In genomic region chr22:48973694-48974041, GRCh38 we compare ENCODE assay signal across 18 cellular contexts.
A peak's percentile ranks its signal among the peaks of the same experiment; 100 is the strongest.
DNase-seq lines count a peak whose midpoint lies in the region; ATAC-seq and TF ChIP-seq lines count a peak whose summit lies in the region.
"Had no signal": no experiment of that assay in that cellular context is flagged by ENCODE, and none has a peak within 500 bp of the region (broad histone marks: within the 10 kb centered on the region; RNA-seq: fewer than 3 reads in every experiment).

No MANE protein-coding gene starts in this region.

- peaks cover 3% of the 10 kb centered on the region for H3K27me3 Mint-ChIP-seq in activated CD4-positive, alpha-beta memory T cell treated with anti-CD3 and anti-CD28 coated beads, Interleukin-2, amount 10 ng/mL, durations not matched to agents 7 days and 5 days
- peaks cover 15% of the 10 kb centered on the region for H3K27me3 Mint-ChIP-seq in activated CD4-positive, alpha-beta memory T cell treated with anti-CD3 and anti-CD28 coated beads for 36 hours
- no peaks in the 10 kb centered on the region for H3K27me3 Mint-ChIP-seq in neural progenitor cell (ENCODE audit: insufficient read depth, low read depth)
- peaks cover 21% of the 10 kb centered on the region for H3K27me3 Mint-ChIP-seq in type B pancreatic cell

- no peaks in the 10 kb centered on the region for H3K36me3 ChIP-seq in neural progenitor cell
- H3K36me3 ChIP-seq: BLaER1 had no signal

- H3K27ac Mint-ChIP-seq in activated CD4-positive, alpha-beta memory T cell treated with anti-CD3 and anti-CD28 coated beads, Interleukin-2, amount 10 ng/mL, durations not matched to agents 7 days and 5 days: no peak overlapping the region
- no peak overlapping the region for H3K27ac Mint-ChIP-seq in activated CD4-positive, alpha-beta memory T cell treated with anti-CD3 and anti-CD28 coated beads for 36 hours
- H3K27ac Mint-ChIP-seq in neural progenitor cell (peak overlapping the region; percentile 87), type B pancreatic cell (no peak overlapping the region)
- H3K27ac Mint-ChIP-seq: CD4-positive, alpha-beta memory T cell; GM23338 had no signal

- POLR2A ChIA-PET in activated CD4-positive, alpha-beta memory T cell treated with anti-CD3 and anti-CD28 coated beads, Interleukin-2, amount 10 ng/mL, durations not matched to agents 7 days and 5 days (lab: Charles Lee): no interaction called here
- POLR2A ChIA-PET in activated CD4-positive, alpha-beta memory T cell treated with anti-CD3 and anti-CD28 coated beads for 36 hours (lab: Charles Lee): no interaction called here

- no peaks in the 10 kb centered on the region for H3F3A ChIP-seq in neural progenitor cell (ENCODE audit: low read depth)

- peak; percentile 8 for DNase-seq in activated CD4-positive, alpha-beta memory T cell treated with anti-CD3 and anti-CD28 coated beads, Interleukin-2, amount 10 ng/mL, durations not matched to agents 7 days and 5 days
- no peak for DNase-seq in activated CD4-positive, alpha-beta memory T cell treated with anti-CD3 and anti-CD28 coated beads for 36 hours
- DNase-seq in left lobe of liver (ENCODE audit: low spot score): peak; percentile 22
- DNase-seq in neural progenitor cell (ENCODE audit: low spot score): no peak
- peak; percentile 42 for DNase-seq in type B pancreatic cell (ENCODE audit: extremely low spot score, unreplicated experiment)
- no peak for DNase-seq in GM19238 (ENCODE audit: insufficient read length, low spot score)
- no peak for DNase-seq in NCI-H748 (lab: John Stamatoyannopoulos, UW; ENCODE audit: unreplicated experiment)
- DNase-seq in activated T-cell treated with anti-CD3 and anti-CD28 coated beads for 4 hours: no peak
- DNase-seq: 8988T; CD4-positive, alpha-beta memory T cell; DMS153; DMS79; GDM1; H7 had no signal

- H3K9me3 Mint-ChIP-seq in activated CD4-positive, alpha-beta memory T cell treated with anti-CD3 and anti-CD28 coated beads, Interleukin-2, amount 10 ng/mL, durations not matched to agents 7 days and 5 days: no peaks in the 10 kb centered on the region
- no peaks in the 10 kb centered on the region for H3K9me3 Mint-ChIP-seq in activated CD4-positive, alpha-beta memory T cell treated with anti-CD3 and anti-CD28 coated beads for 36 hours
- H3K9me3 Mint-ChIP-seq in neural progenitor cell (no peaks in the 10 kb centered on the region), type B pancreatic cell (no peaks in the 10 kb centered on the region)
- H3K9me3 Mint-ChIP-seq: CD14-positive monocyte; CD4-positive, alpha-beta memory T cell had no signal

- TF ChIP-seq CTCF in neural progenitor cell (IDR thresholded peaks at IDR 0.05) (no peak), type B pancreatic cell (conservative IDR thresholded peaks at IDR 0.05) (no peak)

- H3K4me3 Mint-ChIP-seq in activated CD4-positive, alpha-beta memory T cell treated with anti-CD3 and anti-CD28 coated beads, Interleukin-2, amount 10 ng/mL, durations not matched to agents 7 days and 5 days: no peak overlapping the region
- H3K4me3 Mint-ChIP-seq in activated CD4-positive, alpha-beta memory T cell treated with anti-CD3 and anti-CD28 coated beads for 36 hours: no peak overlapping the region
- H3K4me3 Mint-ChIP-seq in neural progenitor cell (no peak overlapping the region), type B pancreatic cell (no peak overlapping the region)
- H3K4me3 Mint-ChIP-seq: CD14-positive monocyte; CD4-positive, alpha-beta memory T cell; GM23338 had no signal

- CTCF ChIA-PET in activated CD4-positive, alpha-beta memory T cell treated with anti-CD3 and anti-CD28 coated beads, Interleukin-2, amount 10 ng/mL, durations not matched to agents 7 days and 5 days (lab: Charles Lee): no interaction called here
- CTCF ChIA-PET in activated CD4-positive, alpha-beta memory T cell treated with anti-CD3 and anti-CD28 coated beads for 36 hours (lab: Charles Lee): no interaction called here

- no peak overlapping the region for H3K4me2 ChIP-seq in neural progenitor cell
- H3K4me2 ChIP-seq: BLaER1, GM23338 had no signal

- H3K9me3 ChIP-seq in neural progenitor cell (ENCODE audit: low read depth): no peaks in the 10 kb centered on the region
- H3K9me3 ChIP-seq: BLaER1 had no signal

- no peak for ATAC-seq in left lobe of liver
- ATAC-seq: HCT116 had no signal

- no peak overlapping the region for H2AFZ ChIP-seq in neural progenitor cell (replicated peaks)
- H2AFZ ChIP-seq: GM23338 had no signal

- intact Hi-C loops in activated CD4-positive, alpha-beta memory T cell treated with anti-CD3 and anti-CD28 coated beads for 36 hours (cut with micrococcal nuclease): no loop called here

- no peaks in the 10 kb centered on the region for H3K79me2 ChIP-seq in neural progenitor cell (ENCODE audit: low read depth)

- peaks cover 5% of the 10 kb centered on the region for H3K4me1 ChIP-seq in neural progenitor cell

- no peak overlapping the region for H3K4me3 ChIP-seq in neural progenitor cell
- H3K4me3 ChIP-seq: BLaER1, GM23338 had no signal

- H3K27ac ChIP-seq in neural progenitor cell: no peak overlapping the region
- H3K27ac ChIP-seq: BLaER1 had no signal

- H3K9ac ChIP-seq in neural progenitor cell: no peak overlapping the region
- H3K9ac ChIP-seq: BLaER1 had no signal

- H3K27me3 ChIP-seq in neural progenitor cell: no peaks in the 10 kb centered on the region
- H3K27me3 ChIP-seq: BLaER1 had no signal

- H3K4me1 Mint-ChIP-seq in activated CD4-positive, alpha-beta memory T cell treated with anti-CD3 and anti-CD28 coated beads, Interleukin-2, amount 10 ng/mL, durations not matched to agents 7 days and 5 days: no peaks in the 10 kb centered on the region
- no peaks in the 10 kb centered on the region for H3K4me1 Mint-ChIP-seq in activated CD4-positive, alpha-beta memory T cell treated with anti-CD3 and anti-CD28 coated beads for 36 hours (ENCODE audit: low read depth)
- H3K4me1 Mint-ChIP-seq in neural progenitor cell (peaks cover 11% of the 10 kb centered on the region), type B pancreatic cell (ENCODE audit: unreplicated experiment) (peaks cover 5% of the 10 kb centered on the region)
- H3K4me1 Mint-ChIP-seq: CD14-positive monocyte; CD4-positive, alpha-beta memory T cell had no signal

- no peaks in the 10 kb centered on the region for H4K20me1 ChIP-seq in neural progenitor cell (ENCODE audit: low read depth)
- H4K20me1 ChIP-seq: BLaER1 had no signal

- H3K36me3 Mint-ChIP-seq in activated CD4-positive, alpha-beta memory T cell treated with anti-CD3 and anti-CD28 coated beads, Interleukin-2, amount 10 ng/mL, durations not matched to agents 7 days and 5 days (ENCODE audit: low read depth): no peaks in the 10 kb centered on the region
- no peaks in the 10 kb centered on the region for H3K36me3 Mint-ChIP-seq in activated CD4-positive, alpha-beta memory T cell treated with anti-CD3 and anti-CD28 coated beads for 36 hours
- H3K36me3 Mint-ChIP-seq in neural progenitor cell: no peaks in the 10 kb centered on the region
- H3K36me3 Mint-ChIP-seq in type B pancreatic cell: no peaks in the 10 kb centered on the region
- H3K36me3 Mint-ChIP-seq: CD14-positive monocyte; CD4-positive, alpha-beta memory T cell had no signal

Comparison
In these comparisons a context has a peak if more than half of its experiments do, and no peak if none do; other contexts are left out.
1. DNase-seq: peak in activated CD4-positive, alpha-beta memory T cell treated with anti-CD3 and anti-CD28 coated beads, Interleukin-2, amount 10 ng/mL, durations not matched to agents 7 days and 5 days (single experiment), left lobe of liver (single experiment) and type B pancreatic cell (single experiment); none in activated CD4-positive, alpha-beta memory T cell treated with anti-CD3 and anti-CD28 coated beads for 36 hours (single experiment), neural progenitor cell (single experiment), GM19238 (single experiment), NCI-H748 (single experiment) and activated T-cell treated with anti-CD3 and anti-CD28 coated beads for 4 hours (single experiment).